Comparison of ENCODE assay signal across 14 cellular contexts in the genomic region with DNA sequence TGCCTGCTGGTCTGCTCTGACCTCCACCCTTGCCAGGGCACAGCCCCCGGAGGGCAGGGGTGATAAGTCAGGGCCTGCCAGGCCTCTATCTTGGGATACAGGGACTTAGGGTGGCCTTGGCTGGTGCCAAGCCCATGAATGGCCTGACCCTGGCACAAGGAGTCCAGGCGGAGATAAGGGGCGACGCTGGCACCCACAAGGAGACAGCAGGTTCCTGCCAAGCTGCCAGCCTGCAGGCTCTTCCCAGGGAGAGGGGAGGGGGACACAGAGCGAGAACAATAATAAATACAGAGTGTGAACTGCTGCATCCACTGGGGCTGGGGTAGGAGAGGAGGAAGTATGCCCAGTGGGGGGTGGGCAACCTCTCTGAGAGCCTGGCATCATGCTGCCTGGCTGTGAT. TPM values are rescaled to one million over a fixed set of nuclear protein-coding genes. Genes with fewer than 3 reads are reported as not detected.
DNase-seq lines count a peak whose midpoint lies in the region; ATAC-seq and TF ChIP-seq lines count a peak whose summit lies in the region.
"Had no signal": no experiment of that assay in that cellular context is flagged by ENCODE, and none has a peak within 500 bp of the region (broad histone marks: within the 10 kb centered on the region; RNA-seq: fewer than 3 reads in every experiment).

No MANE protein-coding gene starts in this region.

- ATAC-seq in lung (ENCODE audit: insufficient read depth, low FRiP score) (no peak), HG02763 (IDR thresholded peaks at IDR 0.05; ENCODE audit: unreplicated experiment) (no peak), left colon (no peak)
- ATAC-seq: stimulated activated naive CD8-positive, alpha-beta T cell treated with anti-CD3 and anti-CD28 coated beads, Interleukin-15, Interleukin-2, amounts not matched to agents 100 U/mL and 50 U/mL, for 24 hours had no signal

- H3K4me3 ChIP-seq in HUES48 (ENCODE audit: low read depth, low read length) (no peak overlapping the region), duodenal mucosa (ENCODE audit: low read depth in 1 of 2, low read length in 2 of 2) (no peak overlapping the region), lung (no peak overlapping the region)

- H3K9me3 ChIP-seq in HUES48 (ENCODE audit: control insufficient read depth, insufficient read depth, low read length), result no peaks in the 10 kb centered on the region
- H3K9me3 ChIP-seq in duodenal mucosa (ENCODE audit: control insufficient read depth in 1 of 2, low read length in 2 of 2), result no peaks in the 10 kb centered on the region
- no peaks in the 10 kb centered on the region for H3K9me3 ChIP-seq in lung (ENCODE audit: control insufficient read depth in 2 of 2, insufficient read depth in 1 of 2, low read length in 1 of 2)
- H3K9me3 ChIP-seq: neutrophil had no signal

- intact Hi-C loops in left colon (cut with DNase I, micrococcal nuclease), result no loop called here

- H3K9ac ChIP-seq in HUES48 (ENCODE audit: low read depth, low read length) (no peak overlapping the region), duodenal mucosa (ENCODE audit: low read depth in 1 of 2, low read length in 2 of 2) (no peak overlapping the region)

- TF ChIP-seq CTCF in lung (IDR thresholded peaks at IDR 0.05; ENCODE audit: control extremely low read depth, extremely low read depth), result no peak

- DNase-seq in lung (ENCODE audit: low spot score), result no peak
- DNase-seq in substantia nigra (lab: John Stamatoyannopoulos, UW), result peak in 1 of 49 donors; percentile 65
- no peak for DNase-seq in epidermal melanocyte (ENCODE audit: insufficient read length, low spot score)
- DNase-seq in kidney tubule cell (ENCODE audit: low spot score), result no peak
- DNase-seq in left colon, result no peak
- DNase-seq: activated B cell treated with CpG ODN at 0.5 μM for 24 hours; activated T-cell treated with anti-CD3 and anti-CD28 coated beads, Interleukin-2, amount 50 U/mL, for 24 hours; brain microvascular endothelial cell; NCI-H774; stimulated activated naive CD8-positive, alpha-beta T cell treated with anti-CD3 and anti-CD28 coated beads, Interleukin-15, Interleukin-2, amounts not matched to agents 100 U/mL and 50 U/mL, for 24 hours had no signal

- H3K27ac ChIP-seq in HUES48 (ENCODE audit: low read depth, low read length) (peak overlapping the region; percentile 52), duodenal mucosa (ENCODE audit: low read depth, low read length) (peak overlapping the region; percentile 32), lung (ENCODE audit: low read depth in 1 of 2, low read length in 1 of 2) (peak overlapping the region; percentile 72 to 85), substantia nigra (ENCODE audit: low read depth, low read length, poor library complexity, severe bottlenecking) (peak overlapping the region; percentile 38)
- H3K27ac ChIP-seq: brain microvascular endothelial cell, neutrophil had no signal

- WGBS in lung, 2 donors, result 75 to 81% methylated on average over 5 of the region's 5 CpGs

- no peaks in the 10 kb centered on the region for H3K27me3 ChIP-seq in HUES48 (ENCODE audit: control insufficient read depth, insufficient read depth, low read length)
- no peaks in the 10 kb centered on the region for H3K27me3 ChIP-seq in duodenal mucosa (ENCODE audit: control insufficient read depth in 1 of 2, insufficient read depth in 2 of 2, low read length in 2 of 2)
- no peaks in the 10 kb centered on the region for H3K27me3 ChIP-seq in lung (ENCODE audit: control insufficient read depth, insufficient read depth)
- H3K27me3 ChIP-seq: brain microvascular endothelial cell had no signal

- H3K4me1 ChIP-seq in HUES48 (ENCODE audit: control insufficient read depth, insufficient read depth, low read length) (peaks cover 41% of the 10 kb centered on the region), duodenal mucosa (ENCODE audit: control insufficient read depth in 1 of 2, insufficient read depth in 2 of 2, low read length in 2 of 2) (no peaks in the 10 kb centered on the region), lung (ENCODE audit: control insufficient read depth in 2 of 2, insufficient read depth in 2 of 2, low read length in 2 of 2) (peaks cover 0 to 2% of the 10 kb centered on the region in 2 donors)

- H3K36me3 ChIP-seq in HUES48 (ENCODE audit: control insufficient read depth, insufficient read depth, low read length), result no peaks in the 10 kb centered on the region
- no peaks in the 10 kb centered on the region for H3K36me3 ChIP-seq in duodenal mucosa (ENCODE audit: control insufficient read depth in 1 of 2, insufficient read depth in 2 of 2, low read length in 2 of 2)
- H3K36me3 ChIP-seq in lung (ENCODE audit: control insufficient read depth in 2 of 2, insufficient read depth in 2 of 2, low read length in 2 of 2), result no peaks in the 10 kb centered on the region
- H3K36me3 ChIP-seq: brain microvascular endothelial cell, neutrophil had no signal

RNA-seq across cellular contexts. Expression of a gene that starts 1.0 kb away (rescaled TPM):
- total RNA-seq in lung, result 1 to 10 TPM; 1.4 to 8.1 TPM
- polyA plus RNA-seq in lung, result 1 to 10 TPM; 3.3 to 5.6 TPM
- 1 to 10 TPM in 1 of 2 donors, under 1 TPM in 1; 0.37 to 2.0 TPM for total RNA-seq in left colon
- total RNA-seq: activated B cell treated with CpG ODN at 0.5 μM for 24 hours had no signal

RNA-seq across cellular contexts. Expression of a gene that starts 17.5 kb away (rescaled TPM):
- total RNA-seq in lung (10 to 100 TPM; 12.1 to 65.9 TPM), left colon (10 to 100 TPM; 10.9 to 15.9 TPM)
- 10 to 100 TPM; 31.0 to 48.6 TPM for polyA plus RNA-seq in lung

RNA-seq across cellular contexts. Expression of a gene that starts 27.9 kb away (rescaled TPM):
- total RNA-seq in lung (10 to 100 TPM; 23.0 to 62.2 TPM), left colon (10 to 100 TPM; 48.6 to 61.8 TPM)
- 10 to 100 TPM; 32.7 to 55.3 TPM for polyA plus RNA-seq in lung

RNA-seq across cellular contexts. Expression of a gene that starts 59.1 kb away (rescaled TPM):
- total RNA-seq in lung (10 to 100 TPM; 13.6 to 42.7 TPM), left colon (10 to 100 TPM; 24.5 to 25.2 TPM)
- polyA plus RNA-seq in lung, result 10 to 100 TPM; 21.1 to 40.0 TPM

RNA-seq across cellular contexts. Expression of a gene that starts 59.3 kb away (rescaled TPM):
- total RNA-seq in lung (100 to 1,000 TPM; 200 to 235 TPM), left colon (100 to 1,000 TPM; 164 to 173 TPM)
- polyA plus RNA-seq in lung, result 100 to 1,000 TPM; 149 to 189 TPM
